8 cellular contexts compared by ENCODE assay signal in genomic region chr1:236063919-236064673, GRCh38.
DNase-seq lines count a peak whose midpoint lies in the region; ATAC-seq and TF ChIP-seq lines count a peak whose summit lies in the region.

No MANE protein-coding gene starts in this region.

- H3K4me3 ChIP-seq in cardiac fibroblast (replicated peaks in 1 of 2; ENCODE audit: low read depth in 2 of 2, low read length in 2 of 2) (peak overlapping the region; percentile 77 to 87), skin epidermis (peak overlapping the region; percentile 47 to 79 (median 58))

- TF ChIP-seq CTCF in cardiac fibroblast (IDR thresholded peaks at IDR 0.05; ENCODE audit: low read depth, low read length) = no peak

- ATAC-seq in HG03159 (IDR thresholded peaks at IDR 0.05; ENCODE audit: unreplicated experiment) (no peak), HG02642 (IDR thresholded peaks at IDR 0.05; ENCODE audit: poor library complexity, unreplicated experiment) (no peak)

- DNase-seq in stimulated activated CD4-positive, alpha-beta T cell treated with anti-CD3 and anti-CD28 coated beads, Interleukin-1b, Interleukin-23, amount 100 ng/mL, for 48 hours = peak; percentile 13
- no peak for DNase-seq in stimulated activated CD4-positive, alpha-beta T cell treated with anti-CD3 and anti-CD28 coated beads, Interleukin-4, amount 100 ng/mL, for 24 hours
- DNase-seq in NCI-H748 treated with DMSO at 0.1 percent for 48 hours (lab: John Stamatoyannopoulos, UW) (peak; percentile 6), cardiac fibroblast (ENCODE audit: low read depth in 2 of 2) (peak; percentile 66 to 88), islet precursor cell (peak; percentile 80)

- H3K27ac ChIP-seq in skin epidermis = peak overlapping the region in 20 of 21 experiments; percentile 23 to 92 (median 80)
